Comparison of ENCODE assay signal across 8 cellular contexts in the genomic region with DNA sequence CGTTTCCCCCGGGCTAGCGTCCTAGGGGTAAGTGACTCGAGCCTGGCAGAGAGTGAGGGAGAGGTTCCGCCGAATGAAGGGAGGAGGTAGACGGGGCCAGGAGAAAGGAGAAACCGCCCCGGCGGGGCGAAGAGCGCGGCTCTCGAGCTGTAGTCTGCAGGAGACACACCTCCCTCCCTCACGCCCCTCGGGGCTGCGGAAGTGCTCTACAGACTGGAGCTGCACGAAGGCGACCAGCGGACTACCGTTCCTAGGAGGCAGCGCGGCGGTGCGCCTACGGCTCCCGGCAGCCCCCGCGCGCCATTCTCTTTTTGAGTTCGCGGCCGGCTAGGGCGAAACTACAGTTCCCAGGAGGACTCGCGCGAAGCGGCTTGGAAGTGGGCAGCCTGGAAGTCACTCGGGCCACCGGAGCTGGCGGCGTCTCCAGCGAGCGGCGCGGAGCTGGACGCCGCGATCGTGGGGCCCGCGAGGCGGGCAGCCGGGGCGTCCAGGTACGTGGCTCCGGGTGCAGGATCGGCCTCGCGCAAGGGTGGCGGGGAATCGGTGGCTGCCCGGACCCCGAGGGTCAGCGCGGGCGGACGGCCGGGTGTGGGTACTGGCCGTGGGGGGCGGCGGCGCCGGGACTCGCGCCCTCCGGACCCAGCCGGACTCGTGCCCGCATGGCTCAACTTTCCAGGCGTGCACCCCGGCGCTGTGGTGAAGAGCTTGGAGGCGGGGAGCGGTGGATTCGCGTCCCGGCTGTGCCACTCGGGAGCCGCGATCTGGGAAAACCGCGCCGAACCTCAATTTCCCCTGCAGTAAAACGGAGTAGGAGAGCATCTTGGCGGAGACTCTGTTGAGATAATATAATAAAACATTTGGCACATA. TPM values are rescaled to one million over a fixed set of nuclear protein-coding genes. Genes with fewer than 3 reads are reported as not detected.
DNase-seq lines count a peak whose midpoint lies in the region; ATAC-seq and TF ChIP-seq lines count a peak whose summit lies in the region.

A gene with protein sequence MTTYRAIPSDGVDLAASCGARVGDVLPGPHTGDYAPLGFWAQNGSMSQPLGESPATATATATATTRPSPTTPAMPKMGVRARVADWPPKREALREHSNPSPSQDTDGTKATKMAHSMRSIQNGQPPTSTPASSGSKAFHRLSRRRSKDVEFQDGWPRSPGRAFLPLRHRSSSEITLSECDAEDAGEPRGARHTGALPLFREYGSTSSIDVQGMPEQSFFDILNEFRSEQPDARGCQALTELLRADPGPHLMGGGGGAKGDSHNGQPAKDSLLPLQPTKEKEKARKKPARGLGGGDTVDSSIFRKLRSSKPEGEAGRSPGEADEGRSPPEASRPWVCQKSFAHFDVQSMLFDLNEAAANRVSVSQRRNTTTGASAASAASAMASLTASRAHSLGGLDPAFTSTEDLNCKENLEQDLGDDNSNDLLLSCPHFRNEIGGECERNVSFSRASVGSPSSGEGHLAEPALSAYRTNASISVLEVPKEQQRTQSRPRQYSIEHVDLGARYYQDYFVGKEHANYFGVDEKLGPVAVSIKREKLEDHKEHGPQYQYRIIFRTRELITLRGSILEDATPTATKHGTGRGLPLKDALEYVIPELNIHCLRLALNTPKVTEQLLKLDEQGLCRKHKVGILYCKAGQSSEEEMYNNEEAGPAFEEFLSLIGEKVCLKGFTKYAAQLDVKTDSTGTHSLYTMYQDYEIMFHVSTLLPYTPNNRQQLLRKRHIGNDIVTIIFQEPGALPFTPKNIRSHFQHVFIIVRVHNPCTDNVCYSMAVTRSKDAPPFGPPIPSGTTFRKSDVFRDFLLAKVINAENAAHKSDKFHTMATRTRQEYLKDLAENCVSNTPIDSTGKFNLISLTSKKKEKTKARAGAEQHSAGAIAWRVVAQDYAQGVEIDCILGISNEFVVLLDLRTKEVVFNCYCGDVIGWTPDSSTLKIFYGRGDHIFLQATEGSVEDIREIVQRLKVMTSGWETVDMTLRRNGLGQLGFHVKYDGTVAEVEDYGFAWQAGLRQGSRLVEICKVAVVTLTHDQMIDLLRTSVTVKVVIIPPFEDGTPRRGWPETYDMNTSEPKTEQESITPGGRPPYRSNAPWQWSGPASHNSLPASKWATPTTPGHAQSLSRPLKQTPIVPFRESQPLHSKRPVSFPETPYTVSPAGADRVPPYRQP (N-terminal part only) (plus strand): TSS at position 341 of the 867 bp plus-strand sequence. CDS start 174,358 bp downstream, outside the sequence.

- H3K36me3 Mint-ChIP-seq in activated naive CD4-positive, alpha-beta T cell treated with anti-CD3 and anti-CD28 coated beads, Interleukin-2, amount 50 U/mL, for 24 hours: no peaks in the 10 kb centered on the region

- no peaks in the 10 kb centered on the region for H3K9me2 ChIP-seq in SK-N-SH

- peaks cover 4 to 16% of the 10 kb centered on the region in 2 experiments; a peak in 1 of 4 replicates for H3K4me1 ChIP-seq in SK-N-SH (ENCODE audit: control insufficient read depth in 1 of 2, insufficient read depth in 2 of 2, low read depth in 1 of 2, low read length in 1 of 2)
- peaks cover 5 to 13% of the 10 kb centered on the region in 2 donors for H3K4me1 ChIP-seq in thoracic aorta (ENCODE audit: control insufficient read depth in 1 of 2, low read depth in 2 of 2)

- H4K20me1 ChIP-seq in SK-N-SH (ENCODE audit: insufficient read depth): peaks cover 16% of the 10 kb centered on the region; the same call in 1 of the 2 replicates

- H3K27me3 Mint-ChIP-seq in activated naive CD4-positive, alpha-beta T cell treated with anti-CD3 and anti-CD28 coated beads, Interleukin-2, amount 50 U/mL, for 24 hours: no peaks in the 10 kb centered on the region

- peak within 1 kb of the TSS; percentile 84 for H3K4me3 Mint-ChIP-seq in activated naive CD4-positive, alpha-beta T cell treated with anti-CD3 and anti-CD28 coated beads, Interleukin-2, amount 50 U/mL, for 24 hours

- H3K9me3 ChIP-seq in SK-N-SH (no peaks in the 10 kb centered on the region), thoracic aorta (no peaks in the 10 kb centered on the region)

- 3% methylated on average over 35 of the region's 96 CpGs for WGBS in SK-N-SH (ENCODE audit: low lambda C conversion rate)

- TF ChIP-seq CTCF in SK-N-SH (IDR thresholded peaks at IDR 0.05) (no peak), omental fat pad (IDR thresholded peaks at IDR 0.05) (no peak), thoracic aorta (IDR thresholded peaks at IDR 0.05) (no peak)

- H3K9me3 Mint-ChIP-seq in activated naive CD4-positive, alpha-beta T cell treated with anti-CD3 and anti-CD28 coated beads, Interleukin-2, amount 50 U/mL, for 24 hours: no peaks in the 10 kb centered on the region

- DNase-seq in GM04504 (ENCODE audit: low read depth) (peak; percentile 92), NCI-H1048 (lab: John Stamatoyannopoulos, UW) (peak; percentile 84), SK-N-SH (peak; percentile 94), glomerular endothelial cell (ENCODE audit: extremely low read depth, low read depth, low spot score) (peak; percentile 50), omental fat pad (ENCODE audit: low spot score) (peak; percentile 77), thoracic aorta (ENCODE audit: low spot score) (peak; percentile 70)

- peak within 1 kb of the TSS; percentile 92 for H3K9ac ChIP-seq in SK-N-SH

- peaks cover 32% of the 10 kb centered on the region for H3K4me1 Mint-ChIP-seq in activated naive CD4-positive, alpha-beta T cell treated with anti-CD3 and anti-CD28 coated beads, Interleukin-2, amount 50 U/mL, for 24 hours

- POLR2A ChIA-PET in SK-N-SH (lab: Yijun Ruan, JAX): interaction anchor here (0.5 to 2.4 kb wide), 10 partner anchors 11 to 1076 kb away, joined by 3 to 50 read pairs (median 3); a partner anchor contains a TSS

- H3K27ac ChIP-seq in SK-N-SH (ENCODE audit: low read depth in 2 of 2, low read length in 1 of 2) (peak within 1 kb of the TSS; percentile 78 to 94), thoracic aorta (peak within 1 kb of the TSS; percentile 21 to 53)

- TF ChIP-seq EP300 in SK-N-SH (IDR thresholded peaks at IDR 0.05; ENCODE audit: borderline replicate concordance in 1 of 2, low read depth in 1 of 2, low read length in 1 of 2): no peak

- H3K4me3 ChIP-seq in SK-N-SH (ENCODE audit: low read depth in 2 of 2, low read length in 1 of 2) (peak within 1 kb of the TSS; percentile 77 to 97), thoracic aorta (peak within 1 kb of the TSS; percentile 94)

- peak within 1 kb of the TSS; percentile 89 for H2AFZ ChIP-seq in SK-N-SH (ENCODE audit: low read depth)

- no peaks in the 10 kb centered on the region for H3K27me3 ChIP-seq in SK-N-SH (ENCODE audit: insufficient read depth)
- no peaks in the 10 kb centered on the region for H3K27me3 ChIP-seq in thoracic aorta (replicated peaks; ENCODE audit: insufficient read depth)

- ATAC-seq in HG02571 (IDR thresholded peaks at IDR 0.05; ENCODE audit: unreplicated experiment): peak; percentile 72
- peak; percentile 98 for ATAC-seq in omental fat pad (ENCODE audit: low FRiP score)
- ATAC-seq in thoracic aorta (ENCODE audit: insufficient number of reproducible peaks, low FRiP score, low read depth): peak; percentile 81

- H3K79me2 ChIP-seq in SK-N-SH (ENCODE audit: insufficient read depth): peaks cover 50% of the 10 kb centered on the region

- peak within 1 kb of the TSS; percentile 83 for H3K27ac Mint-ChIP-seq in activated naive CD4-positive, alpha-beta T cell treated with anti-CD3 and anti-CD28 coated beads, Interleukin-2, amount 50 U/mL, for 24 hours

- CTCF ChIA-PET in SK-N-SH (lab: Yijun Ruan, JAX): interaction anchor here (0.8 to 6.8 kb wide), 13 partner anchors 8 to 454 kb away, joined by 3 to 67 read pairs (median 4); a partner anchor contains a TSS

- H3F3A ChIP-seq in SK-N-SH (replicated peaks; ENCODE audit: insufficient read depth): no peaks in the 10 kb centered on the region

- H3K36me3 ChIP-seq in SK-N-SH (replicated peaks in 1 of 2; ENCODE audit: control insufficient read depth in 1 of 2, insufficient read depth in 2 of 2, low read length in 1 of 2) (peaks cover 0 to 11% of the 10 kb centered on the region in 2 experiments), thoracic aorta (no peaks in the 10 kb centered on the region)

- H3K4me2 ChIP-seq in SK-N-SH: peak within 1 kb of the TSS; percentile 95

- TF ChIP-seq RAD21 in SK-N-SH (IDR thresholded peaks at IDR 0.05; ENCODE audit: low read length): no peak

TF ChIP-seq in SK-N-SH, 30 proteins besides CTCF, POLR2A, EP300 and RAD21 (continues in another document):
- TF ChIP-seq, protein P1, sequence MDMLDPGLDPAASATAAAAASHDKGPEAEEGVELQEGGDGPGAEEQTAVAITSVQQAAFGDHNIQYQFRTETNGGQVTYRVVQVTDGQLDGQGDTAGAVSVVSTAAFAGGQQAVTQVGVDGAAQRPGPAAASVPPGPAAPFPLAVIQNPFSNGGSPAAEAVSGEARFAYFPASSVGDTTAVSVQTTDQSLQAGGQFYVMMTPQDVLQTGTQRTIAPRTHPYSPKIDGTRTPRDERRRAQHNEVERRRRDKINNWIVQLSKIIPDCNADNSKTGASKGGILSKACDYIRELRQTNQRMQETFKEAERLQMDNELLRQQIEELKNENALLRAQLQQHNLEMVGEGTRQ (IDR thresholded peaks at IDR 0.05; ENCODE audit: borderline replicate concordance, low read depth, low read length): no peak
- TF ChIP-seq, protein P2, sequence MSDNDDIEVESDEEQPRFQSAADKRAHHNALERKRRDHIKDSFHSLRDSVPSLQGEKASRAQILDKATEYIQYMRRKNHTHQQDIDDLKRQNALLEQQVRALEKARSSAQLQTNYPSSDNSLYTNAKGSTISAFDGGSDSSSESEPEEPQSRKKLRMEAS (IDR thresholded peaks at IDR 0.05; ENCODE audit: low read depth): peak; percentile 66
- TF ChIP-seq SMC3 (IDR thresholded peaks at IDR 0.05; ENCODE audit: low read depth, low read length): 0 out of 2 replicates have a peak, but pooled peaks have one; percentile 5
- TF ChIP-seq NFIC (IDR thresholded peaks at IDR 0.05; ENCODE audit: borderline replicate concordance): no peak
- no peak for TF ChIP-seq JUND (IDR thresholded peaks at IDR 0.05)
- peak; percentile 60 for TF ChIP-seq TAF1 (IDR thresholded peaks at IDR 0.05; ENCODE audit: borderline replicate concordance, low read depth, low read length)
- no peak for TF ChIP-seq FOXM1 (IDR thresholded peaks at IDR 0.05; ENCODE audit: low read depth)
- TF ChIP-seq RCOR1 (IDR thresholded peaks at IDR 0.05; ENCODE audit: low read length): no peak

RNA-seq across cellular contexts. Expression of the gene that starts here (rescaled TPM):
- polyA plus RNA-seq in SK-N-SH (2012; rRNA removed): 6.7 and 11.6 TPM in 2 replicates
- 6.9 and 10.4 TPM in 2 replicates for polyA plus RNA-seq in SK-N-SH (2012; cell fraction: cytosol; rRNA removed)
- polyA plus RNA-seq in SK-N-SH (2012; cell fraction: nucleus; rRNA removed): 16.0 and 20.2 TPM in 2 replicates
- total RNA-seq in glomerular endothelial cell (36.7 and 64.8 TPM in 2 replicates), omental fat pad (10 to 100 TPM in 2 of 4 donors, 1 to 10 TPM in 2; 8.9 to 14.7 (median 12.0) TPM), thoracic aorta (10 to 100 TPM; 14.5 to 39.4 TPM)

Comparison
In these comparisons a context has a peak if more than half of its experiments do, and no peak if none do; other contexts are left out.
1. Peak in every context shown above with its lines: DNase-seq, ATAC-seq, H3K4me3 ChIP-seq and H3K27ac ChIP-seq.